In the genomic region with DNA sequence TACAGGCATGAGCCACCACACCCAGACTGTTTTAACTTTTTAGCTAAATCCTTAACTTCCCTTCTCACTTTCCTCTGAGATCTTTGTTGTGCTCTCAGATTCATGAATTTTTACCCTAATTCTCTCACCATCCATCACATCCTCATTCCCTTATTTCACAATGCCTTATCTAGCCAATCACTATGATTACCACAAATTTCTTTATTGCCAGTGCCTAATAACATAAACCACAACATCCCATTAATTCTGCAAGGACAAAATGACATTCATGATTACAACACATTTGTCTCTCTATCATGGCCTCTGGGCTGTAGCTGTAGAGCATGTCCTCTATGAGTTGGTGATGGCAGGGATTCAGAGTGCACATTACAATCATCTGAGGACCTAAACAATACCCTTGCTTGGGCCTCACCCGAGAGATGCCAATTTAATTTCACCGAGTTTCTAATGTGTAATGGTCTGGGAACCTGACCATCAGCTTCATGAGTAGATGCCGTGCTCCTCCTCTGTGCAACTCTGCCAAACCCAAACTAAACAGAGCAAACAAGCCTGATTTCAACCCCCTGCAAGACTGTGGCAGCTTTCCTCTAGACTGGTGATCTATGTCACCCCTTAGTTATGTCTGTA, we compare ENCODE assay signal across 16 cellular contexts.
DNase-seq lines count a peak whose midpoint lies in the region; ATAC-seq, FAIRE-seq and TF ChIP-seq lines count a peak whose summit lies in the region.
"Had no signal": no experiment of that assay in that cellular context is flagged by ENCODE, and none has a peak within 500 bp of the region (broad histone marks: within the 10 kb centered on the region; RNA-seq: fewer than 3 reads in every experiment).

No MANE protein-coding gene starts in this region.

- ATAC-seq in PC-3 = no peak
- ATAC-seq: CD8-positive, alpha-beta T cell; GM12878 had no signal

- in situ Hi-C loops in GM23248 (cut with MboI) (no loop called here), G401 (cut with HindIII; ENCODE audit: low sequenced_read_pairs) (no loop called here)

- no peaks in the 10 kb centered on the region for H3K36me3 ChIP-seq in GM23248 (ENCODE audit: low read depth)
- no peaks in the 10 kb centered on the region for H3K36me3 ChIP-seq in PC-3 (ENCODE audit: low read depth, low read length)
- H3K36me3 ChIP-seq: BE2C had no signal

- peak overlapping the region; percentile 34 for H3K27ac ChIP-seq in GM23248
- H3K27ac ChIP-seq in PC-3 (ENCODE audit: low read length) = peak overlapping the region; percentile 96

- H3K4me2 ChIP-seq in GM23248 (ENCODE audit: unreplicated experiment) (no peak overlapping the region), PC-3 (ENCODE audit: low read length) (peak overlapping the region; percentile 84; the same call in 1 of the 2 replicates)

- no TSS peak for BruUV-seq in PC-3 (replicated peaks; lab: Mats Ljungman, UMichigan)

- intact Hi-C loops in PC-3 (cut with micrococcal nuclease) = no loop called here

- TF ChIP-seq CTCF in AG10803 (conservative IDR thresholded peaks at IDR 0.05; ENCODE audit: low read length) (no peak), PC-3 (conservative IDR thresholded peaks at IDR 0.05; ENCODE audit: low read depth, low read length) (no peak), fibroblast of villous mesenchyme (IDR thresholded peaks at IDR 0.05; ENCODE audit: insufficient read depth, low read depth, low read length) (no peak), D721Med (IDR thresholded peaks at IDR 0.05; ENCODE audit: insufficient read depth, missing control alignments) (no peak)

- POLR2A ChIA-PET in PC-3 (lab: Charles Lee; ENCODE audit: unreplicated experiment) = interaction anchor here (0.6 to 1.6 kb wide), 2 partner anchors 14 to 31 kb away, joined by 3 to 9 read pairs; no protein-coding TSS in a partner anchor

- no peak for FAIRE-seq in D721Med (lab: Jason Lieb, UNC)
- FAIRE-seq: GM12878, GM18507 had no signal

- no peak overlapping the region for H3K4me3 ChIP-seq in AG10803 (ENCODE audit: low read length)
- no peak overlapping the region for H3K4me3 ChIP-seq in GM23248
- no peak overlapping the region for H3K4me3 ChIP-seq in PC-3 (ENCODE audit: low read length)
- no peak overlapping the region for H3K4me3 ChIP-seq in fibroblast of villous mesenchyme (ENCODE audit: low read depth, low read length)
- H3K4me3 ChIP-seq: GM12878 had no signal

- H2AFZ ChIP-seq in GM23248 (no peak overlapping the region), PC-3 (ENCODE audit: low read length) (no peak overlapping the region)

- peak; percentile 58 for DNase-seq in AG10803 (ENCODE audit: low read depth)
- peak; percentile 71 for DNase-seq in GM23248
- no peak for DNase-seq in PC-3
- peak; percentile 55 for DNase-seq in fibroblast of villous mesenchyme (ENCODE audit: low read depth)
- DNase-seq in activated naive CD4-positive, alpha-beta T cell (lab: John Stamatoyannopoulos, UW) = no peak
- DNase-seq in G401 (ENCODE audit: low spot score) = no peak
- no peak for DNase-seq in D721Med (ENCODE audit: insufficient read length, low spot score)
- no peak for DNase-seq in pons (ENCODE audit: low spot score)
- DNase-seq: BE2C; CD8-positive, alpha-beta T cell; DMS153; NCI-H1105 treated with DMSO at 0.1 percent for 48 hours; NCI-H187 treated with DMSO at 0.1 percent for 48 hours; NCI-H446 had no signal

- no peaks in the 10 kb centered on the region for H4K20me1 ChIP-seq in GM23248 (ENCODE audit: insufficient read depth)
- no peaks in the 10 kb centered on the region for H4K20me1 ChIP-seq in PC-3 (ENCODE audit: low read length)

- H3F3A ChIP-seq in GM23248 (ENCODE audit: insufficient read depth) (peaks cover 23% of the 10 kb centered on the region), PC-3 (ENCODE audit: low read length, unreplicated experiment) (peaks cover 7% of the 10 kb centered on the region)

- H3K27me3 ChIP-seq in GM23248 (replicated peaks; ENCODE audit: insufficient read depth) = peaks cover 9% of the 10 kb centered on the region; the same call in 1 of the 2 replicates
- no peaks in the 10 kb centered on the region for H3K27me3 ChIP-seq in PC-3 (ENCODE audit: low read length)
- H3K27me3 ChIP-seq: BE2C had no signal

- H3K9me2 ChIP-seq in GM23248 (ENCODE audit: insufficient read depth) (no peaks in the 10 kb centered on the region), PC-3 (replicated peaks; ENCODE audit: low read length) (no peaks in the 10 kb centered on the region)

- H3K9ac ChIP-seq in GM23248 (no peak overlapping the region), PC-3 (ENCODE audit: low read length) (no peak overlapping the region)

- H3K9me3 ChIP-seq in GM23248 (ENCODE audit: low read depth) (no peaks in the 10 kb centered on the region), PC-3 (ENCODE audit: low read length) (no peaks in the 10 kb centered on the region)
- H3K9me3 ChIP-seq: BE2C had no signal

- WGBS in GM23248 (ENCODE audit: low coverage in 1 of 2, low lambda C conversion rate in 2 of 2, missing lambda C conversion rate in 2 of 2), 2 experiments = 19 to 25% methylated on average over 3 of the region's 3 CpGs

- H3K79me2 ChIP-seq in GM23248 (ENCODE audit: insufficient read depth) = no peaks in the 10 kb centered on the region
- H3K79me2 ChIP-seq in PC-3 (ENCODE audit: low read length) = no peaks in the 10 kb centered on the region

- CTCF ChIA-PET in PC-3 (lab: Charles Lee) = no interaction called here

- peaks cover 20% of the 10 kb centered on the region for H3K4me1 ChIP-seq in GM23248 (ENCODE audit: insufficient read depth)
- peaks cover 60% of the 10 kb centered on the region for H3K4me1 ChIP-seq in PC-3 (ENCODE audit: insufficient read depth, low read length)

Comparison
In these comparisons a context has a peak if more than half of its experiments do, and no peak if none do; other contexts are left out.
1. DNase-seq: peak in AG10803 (single experiment), GM23248 (single experiment) and fibroblast of villous mesenchyme (single experiment); none in PC-3 (single experiment), activated naive CD4-positive, alpha-beta T cell (0 of 4), G401 (single experiment), D721Med (single experiment) and pons (single experiment).